8 cellular contexts compared by ENCODE assay signal in genomic region chr13:20943519-20944012, GRCh38. TPM values are rescaled to one million over a fixed set of nuclear protein-coding genes. Genes with fewer than 3 reads are reported as not detected.
DNase-seq lines count a peak whose midpoint lies in the region; ATAC-seq, FAIRE-seq and TF ChIP-seq lines count a peak whose summit lies in the region.

No MANE protein-coding gene starts in this region.

- H3K9me3 ChIP-seq in WERI-Rb-1 (ENCODE audit: severe bottlenecking) = no peaks in the 10 kb centered on the region

- DNase-seq in DMS114 treated with DMSO at 0.1 percent for 48 hours (lab: John Stamatoyannopoulos, UW; ENCODE audit: unreplicated experiment) (peak; percentile 35), HCEC 1CT (peak; percentile 97), NCI-H2227 (lab: John Stamatoyannopoulos, UW; ENCODE audit: unreplicated experiment) (peak; percentile 60), WERI-Rb-1 (peak; percentile 85), bronchial epithelial cell (ENCODE audit: low read depth) (peak; percentile 90), iris pigment epithelial cell (ENCODE audit: low read depth) (peak; percentile 96), smooth muscle cell of the brain vasculature (ENCODE audit: low read depth, low spot score) (peak; percentile 85)

- no peaks in the 10 kb centered on the region for H3K27me3 ChIP-seq in WERI-Rb-1 (ENCODE audit: insufficient read depth, low read depth, severe bottlenecking)
- no peaks in the 10 kb centered on the region for H3K27me3 ChIP-seq in bronchial epithelial cell (ENCODE audit: control insufficient read depth, insufficient read depth, low read length)

- FAIRE-seq in bronchial epithelial cell (lab: Jason Lieb, UNC) = peak; percentile 83

- H3K27ac ChIP-seq in WERI-Rb-1 = no peak overlapping the region

- H3K36me3 ChIP-seq in WERI-Rb-1 (no peaks in the 10 kb centered on the region), bronchial epithelial cell (ENCODE audit: control insufficient read depth, insufficient read depth, low read length) (no peaks in the 10 kb centered on the region)

- H3K4me3 ChIP-seq in WERI-Rb-1 (ENCODE audit: low read depth, low read length) (no peak overlapping the region), bronchial epithelial cell (ENCODE audit: low read depth, low read length) (no peak overlapping the region)

- TF ChIP-seq CTCF in WERI-Rb-1 (IDR thresholded peaks at IDR 0.05; ENCODE audit: low read depth, low read length) (peak; percentile 83), bronchial epithelial cell (IDR thresholded peaks at IDR 0.05; ENCODE audit: insufficient read depth, low read length, severe bottlenecking) (peak; percentile 83)

- no peak for ATAC-seq in GM21526 (IDR thresholded peaks at IDR 0.05; ENCODE audit: low FRiP score, unreplicated experiment)

RNA-seq across cellular contexts. Expression of gene XPO4, which starts 41.0 kb away (rescaled TPM):
- total RNA-seq in bronchial epithelial cell = 14.7 and 16.8 TPM in 2 replicates

Comparison
In these comparisons a context has a peak if more than half of its experiments do, and no peak if none do; other contexts are left out.
1. DNase-seq: peak in every context shown above with its lines; median percentile 97 in HCEC 1CT; 96 in iris pigment epithelial cell; 90 in bronchial epithelial cell; 85 in WERI-Rb-1; 85 in smooth muscle cell of the brain vasculature; 60 in NCI-H2227; 35 in DMS114 treated with DMSO at 0.1 percent for 48 hours.